ENCODE assay signal across 8 cellular contexts in the genomic region with DNA sequence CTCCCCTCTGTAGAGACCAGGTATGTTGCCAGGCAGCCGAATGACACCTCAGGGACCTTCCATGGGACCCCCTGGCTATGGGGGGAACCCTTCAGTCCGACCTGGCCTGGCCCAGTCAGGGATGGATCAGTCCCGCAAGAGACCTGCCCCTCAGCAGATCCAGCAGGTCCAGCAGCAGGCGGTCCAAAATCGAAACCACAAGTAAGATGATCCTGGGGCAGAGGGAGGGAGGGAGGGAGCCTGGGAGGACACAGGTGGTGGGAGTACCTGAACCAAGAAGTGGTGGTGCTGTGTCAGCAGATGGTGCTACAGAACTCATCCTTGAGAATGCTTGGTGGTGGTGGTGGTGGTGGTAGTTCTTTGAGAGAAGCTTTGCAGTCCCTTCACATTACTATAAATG. TPM values are rescaled to one million over a fixed set of nuclear protein-coding genes. Genes with fewer than 3 reads are reported as not detected.
DNase-seq lines count a peak whose midpoint lies in the region; ATAC-seq and TF ChIP-seq lines count a peak whose summit lies in the region.

No MANE protein-coding gene starts in this region.

- TF ChIP-seq CTCF in CD14-positive monocyte (IDR thresholded peaks at IDR 0.05) (no peak), dorsolateral prefrontal cortex (IDR thresholded peaks at IDR 0.05 in 54 of 56, conservative IDR thresholded peaks at IDR 0.05 in 2 of 56; ENCODE audit: low read depth in 1 of 56, partially characterized antibody in 56 of 56) (no peak)

- peaks cover 40 to 42% of the 10 kb centered on the region in 2 donors for H3K36me3 Mint-ChIP-seq in CD14-positive monocyte

- no peak overlapping the region for H2AFZ ChIP-seq in neuron (ENCODE audit: low read depth, low read length)

- peak overlapping the region; percentile 83 to 89 for H3K4me3 Mint-ChIP-seq in CD14-positive monocyte

- H3K4me1 Mint-ChIP-seq in CD14-positive monocyte: peaks cover 21% of the 10 kb centered on the region

- peaks cover 46% of the 10 kb centered on the region for H3K36me3 ChIP-seq in neuron (ENCODE audit: insufficient read depth, low read length)

- ATAC-seq in GM21526 (IDR thresholded peaks at IDR 0.05; ENCODE audit: low FRiP score, unreplicated experiment) (no peak), HG02973 (IDR thresholded peaks at IDR 0.05; ENCODE audit: unreplicated experiment) (no peak), HG03565 (IDR thresholded peaks at IDR 0.05; ENCODE audit: unreplicated experiment) (no peak)

- no peaks in the 10 kb centered on the region for H3K9me3 ChIP-seq in neuron (ENCODE audit: low read length)

- DNase-seq in CD14-positive monocyte (ENCODE audit: low spot score): no peak
- peak; percentile 54 for DNase-seq in NCI-H2107 treated with DMSO at 0.1 percent for 48 hours (lab: John Stamatoyannopoulos, UW; ENCODE audit: unreplicated experiment)
- DNase-seq in dorsolateral prefrontal cortex: no peak
- DNase-seq in NCI-H446 treated with DMSO at 0.1 percent for 48 hours (lab: John Stamatoyannopoulos, UW): no peak

- H3K27ac Mint-ChIP-seq in CD14-positive monocyte: peak overlapping the region in 5 of 7 donors; percentile 1 to 91 (median 88)

- intact Hi-C loops in CD14-positive monocyte (cut with micrococcal nuclease) (no loop called here), dorsolateral prefrontal cortex (cut with DNase I) (loop anchor here in 1 of 2 donors (5.0 kb wide), 1 partner anchor 81 kb away; the partner anchor contains the start of gene CERS5)

- no peaks in the 10 kb centered on the region for H3K27me3 ChIP-seq in dorsolateral prefrontal cortex
- H3K27me3 ChIP-seq in neuron (ENCODE audit: insufficient read depth, low read length): no peaks in the 10 kb centered on the region

- H3K27me3 Mint-ChIP-seq in CD14-positive monocyte (ENCODE audit: low read depth in 3 of 3): peaks cover 1 to 5% (median 3%) of the 10 kb centered on the region in 3 donors

- peaks cover 0 to 2% (median 0%) of the 10 kb centered on the region in 7 donors for H3K9me3 Mint-ChIP-seq in CD14-positive monocyte

- H3K27ac ChIP-seq in dorsolateral prefrontal cortex: peak overlapping the region in 55 of 59 donors; percentile 79 to 98 (median 95)

- peaks cover 35% of the 10 kb centered on the region for H3K4me1 ChIP-seq in neuron (ENCODE audit: insufficient read depth, low read length)

- peak overlapping the region; percentile 66 to 96 (median 86) for H3K4me3 ChIP-seq in dorsolateral prefrontal cortex
- H3K4me3 ChIP-seq in neuron (ENCODE audit: low read length): peak overlapping the region; percentile 96

RNA-seq across cellular contexts. Expression of gene SMARCD1, which starts 1.0 kb away (rescaled TPM):
- 1 to 10 TPM; 3.7 to 7.8 TPM for polyA plus RNA-seq in CD14-positive monocyte
- total RNA-seq in dorsolateral prefrontal cortex: 10 to 100 TPM; 30.8 to 66.7 (median 44.2) TPM

RNA-seq across cellular contexts. Expression of gene GPD1, which starts 17.7 kb away (rescaled TPM):
- polyA plus RNA-seq in CD14-positive monocyte: not detected
- 10 to 100 TPM in 35 of 120 experiments, 1 to 10 TPM in 85; 2.0 to 47.2 (median 7.3) TPM for total RNA-seq in dorsolateral prefrontal cortex

RNA-seq across cellular contexts. Expression of gene COX14, which starts 25.9 kb away (rescaled TPM):
- polyA plus RNA-seq in CD14-positive monocyte: 100 to 1,000 TPM; 231 to 257 TPM
- 10 to 100 TPM; 34.1 to 74.3 (median 53.9) TPM for total RNA-seq in dorsolateral prefrontal cortex

RNA-seq across cellular contexts. Expression of gene ASIC1, which starts 28.8 kb away (rescaled TPM):
- not detected for polyA plus RNA-seq in CD14-positive monocyte
- total RNA-seq in dorsolateral prefrontal cortex: 10 to 100 TPM; 24.4 to 56.2 (median 38.4) TPM
